Comparison of ENCODE assay signal across 1 cellular context in genomic region chr12:55706840-55707671, GRCh38.
TF ChIP-seq lines count a peak whose summit lies in the region.

No MANE protein-coding gene starts in this region.

TF ChIP-seq in WTC11, 78 proteins besides CTCF, POLR2A, EP300 and RAD21 (continued from another document):
- TF ChIP-seq, protein P1, sequence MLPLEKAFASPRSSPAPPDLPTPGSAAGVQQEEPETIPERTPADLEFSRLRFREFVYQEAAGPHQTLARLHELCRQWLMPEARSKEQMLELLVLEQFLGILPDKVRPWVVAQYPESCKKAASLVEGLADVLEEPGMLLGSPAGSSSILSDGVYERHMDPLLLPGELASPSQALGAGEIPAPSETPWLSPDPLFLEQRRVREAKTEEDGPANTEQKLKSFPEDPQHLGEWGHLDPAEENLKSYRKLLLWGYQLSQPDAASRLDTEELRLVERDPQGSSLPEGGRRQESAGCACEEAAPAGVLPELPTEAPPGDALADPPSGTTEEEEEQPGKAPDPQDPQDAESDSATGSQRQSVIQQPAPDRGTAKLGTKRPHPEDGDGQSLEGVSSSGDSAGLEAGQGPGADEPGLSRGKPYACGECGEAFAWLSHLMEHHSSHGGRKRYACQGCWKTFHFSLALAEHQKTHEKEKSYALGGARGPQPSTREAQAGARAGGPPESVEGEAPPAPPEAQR (CRISPR knock-in tag; IDR thresholded peaks at IDR 0.05) = no peak
- TF ChIP-seq, protein P2, sequence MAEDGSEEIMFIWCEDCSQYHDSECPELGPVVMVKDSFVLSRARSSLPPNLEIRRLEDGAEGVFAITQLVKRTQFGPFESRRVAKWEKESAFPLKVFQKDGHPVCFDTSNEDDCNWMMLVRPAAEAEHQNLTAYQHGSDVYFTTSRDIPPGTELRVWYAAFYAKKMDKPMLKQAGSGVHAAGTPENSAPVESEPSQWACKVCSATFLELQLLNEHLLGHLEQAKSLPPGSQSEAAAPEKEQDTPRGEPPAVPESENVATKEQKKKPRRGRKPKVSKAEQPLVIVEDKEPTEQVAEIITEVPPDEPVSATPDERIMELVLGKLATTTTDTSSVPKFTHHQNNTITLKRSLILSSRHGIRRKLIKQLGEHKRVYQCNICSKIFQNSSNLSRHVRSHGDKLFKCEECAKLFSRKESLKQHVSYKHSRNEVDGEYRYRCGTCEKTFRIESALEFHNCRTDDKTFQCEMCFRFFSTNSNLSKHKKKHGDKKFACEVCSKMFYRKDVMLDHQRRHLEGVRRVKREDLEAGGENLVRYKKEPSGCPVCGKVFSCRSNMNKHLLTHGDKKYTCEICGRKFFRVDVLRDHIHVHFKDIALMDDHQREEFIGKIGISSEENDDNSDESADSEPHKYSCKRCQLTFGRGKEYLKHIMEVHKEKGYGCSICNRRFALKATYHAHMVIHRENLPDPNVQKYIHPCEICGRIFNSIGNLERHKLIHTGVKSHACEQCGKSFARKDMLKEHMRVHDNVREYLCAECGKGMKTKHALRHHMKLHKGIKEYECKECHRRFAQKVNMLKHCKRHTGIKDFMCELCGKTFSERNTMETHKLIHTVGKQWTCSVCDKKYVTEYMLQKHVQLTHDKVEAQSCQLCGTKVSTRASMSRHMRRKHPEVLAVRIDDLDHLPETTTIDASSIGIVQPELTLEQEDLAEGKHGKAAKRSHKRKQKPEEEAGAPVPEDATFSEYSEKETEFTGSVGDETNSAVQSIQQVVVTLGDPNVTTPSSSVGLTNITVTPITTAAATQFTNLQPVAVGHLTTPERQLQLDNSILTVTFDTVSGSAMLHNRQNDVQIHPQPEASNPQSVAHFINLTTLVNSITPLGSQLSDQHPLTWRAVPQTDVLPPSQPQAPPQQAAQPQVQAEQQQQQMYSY (CRISPR knock-in tag; IDR thresholded peaks at IDR 0.05) = no peak
- no peak for TF ChIP-seq NFE2L1 (CRISPR knock-in tag; IDR thresholded peaks at IDR 0.05)
- no peak for TF ChIP-seq MAX (CRISPR knock-in tag; IDR thresholded peaks at IDR 0.05)
- TF ChIP-seq CREB1 (CRISPR knock-in tag; IDR thresholded peaks at IDR 0.05) = no peak
- no peak for TF ChIP-seq PREB (CRISPR knock-in tag; IDR thresholded peaks at IDR 0.05; ENCODE audit: borderline replicate concordance)
- no peak for TF ChIP-seq NR2C2 (CRISPR knock-in tag; IDR thresholded peaks at IDR 0.05)
- no peak for TF ChIP-seq JUN (CRISPR knock-in tag; IDR thresholded peaks at IDR 0.05)
